In genomic region chr14:68506645-68507405, GRCh38 we compare ENCODE assay signal across 8 cellular contexts.
DNase-seq lines count a peak whose midpoint lies in the region; ATAC-seq and TF ChIP-seq lines count a peak whose summit lies in the region.

No MANE protein-coding gene starts in this region.

- H3K9me3 ChIP-seq in mesodermal cell (ENCODE audit: control insufficient read depth, low read length): no peaks in the 10 kb centered on the region

- ATAC-seq in GM18870 (IDR thresholded peaks at IDR 0.05; ENCODE audit: unreplicated experiment) (peak; percentile 71), HG02938 (IDR thresholded peaks at IDR 0.05; ENCODE audit: unreplicated experiment) (peak; percentile 53)
- peak; percentile 83 for ATAC-seq in activated CD8-positive, alpha-beta T cell treated with anti-CD3 and anti-CD28 coated beads for 36 hours

- 96 to 98% methylated on average over 5 of the region's 11 CpGs for WGBS in mesodermal cell (ENCODE audit: insufficient coverage in 2 of 2), 2 experiments

- POLR2A ChIA-PET in activated CD8-positive, alpha-beta T cell treated with anti-CD3 and anti-CD28 coated beads for 36 hours (lab: Charles Lee): interaction anchor here (0.7 to 1.5 kb wide), 2 partner anchors 137 to 308 kb away, joined by 3 to 4 read pairs; no protein-coding TSS in a partner anchor

- H3K36me3 ChIP-seq in mesodermal cell (ENCODE audit: control insufficient read depth, insufficient read depth, low read length): no peaks in the 10 kb centered on the region

- intact Hi-C loops in activated CD8-positive, alpha-beta T cell treated with anti-CD3 and anti-CD28 coated beads for 36 hours (cut with micrococcal nuclease): loop anchor here (5.0 kb wide), 1 partner anchor 280 kb away; no protein-coding TSS in a partner anchor

- no peaks in the 10 kb centered on the region for H3K9me3 Mint-ChIP-seq in activated CD8-positive, alpha-beta T cell treated with anti-CD3 and anti-CD28 coated beads for 36 hours

- peak; percentile 48 for DNase-seq in activated CD8-positive, alpha-beta T cell treated with anti-CD3 and anti-CD28 coated beads for 36 hours
- DNase-seq in hippocampal formation (lab: John Stamatoyannopoulos, UW) (no peak), NCI-H2227 (lab: John Stamatoyannopoulos, UW; ENCODE audit: unreplicated experiment) (no peak), pons (ENCODE audit: low spot score) (no peak), DMS 273 (lab: John Stamatoyannopoulos, UW; ENCODE audit: unreplicated experiment) (no peak)

- no peak for TF ChIP-seq CTCF in activated CD8-positive, alpha-beta T cell treated with anti-CD3 and anti-CD28 coated beads for 36 hours (IDR thresholded peaks at IDR 0.05)

- H3K27ac Mint-ChIP-seq in activated CD8-positive, alpha-beta T cell treated with anti-CD3 and anti-CD28 coated beads for 36 hours: peak overlapping the region; percentile 47

- peak overlapping the region; percentile 3 for H3K4me3 Mint-ChIP-seq in activated CD8-positive, alpha-beta T cell treated with anti-CD3 and anti-CD28 coated beads for 36 hours

- CTCF ChIA-PET in activated CD8-positive, alpha-beta T cell treated with anti-CD3 and anti-CD28 coated beads for 36 hours (lab: Charles Lee): interaction anchor here (1.0 to 2.4 kb wide), 3 partner anchors 10 to 337 kb away, joined by 3 to 9 read pairs (median 3); no protein-coding TSS in a partner anchor

- H3K27me3 Mint-ChIP-seq in activated CD8-positive, alpha-beta T cell treated with anti-CD3 and anti-CD28 coated beads for 36 hours: no peaks in the 10 kb centered on the region

- H3K36me3 Mint-ChIP-seq in activated CD8-positive, alpha-beta T cell treated with anti-CD3 and anti-CD28 coated beads for 36 hours (ENCODE audit: low read depth): no peaks in the 10 kb centered on the region

- H3K4me1 ChIP-seq in mesodermal cell (ENCODE audit: control insufficient read depth, insufficient read depth, low read length, poor library complexity, severe bottlenecking): peaks cover 51% of the 10 kb centered on the region

- no peak overlapping the region for H3K4me3 ChIP-seq in mesodermal cell (ENCODE audit: extremely low read depth, insufficient read depth, low read length, poor library complexity, severe bottlenecking)

- peaks cover 40% of the 10 kb centered on the region for H3K4me1 Mint-ChIP-seq in activated CD8-positive, alpha-beta T cell treated with anti-CD3 and anti-CD28 coated beads for 36 hours (ENCODE audit: low read depth)

- peak overlapping the region; percentile 77 for H3K27ac ChIP-seq in mesodermal cell (ENCODE audit: low read depth, low read length, severe bottlenecking)
